In the genomic region with DNA sequence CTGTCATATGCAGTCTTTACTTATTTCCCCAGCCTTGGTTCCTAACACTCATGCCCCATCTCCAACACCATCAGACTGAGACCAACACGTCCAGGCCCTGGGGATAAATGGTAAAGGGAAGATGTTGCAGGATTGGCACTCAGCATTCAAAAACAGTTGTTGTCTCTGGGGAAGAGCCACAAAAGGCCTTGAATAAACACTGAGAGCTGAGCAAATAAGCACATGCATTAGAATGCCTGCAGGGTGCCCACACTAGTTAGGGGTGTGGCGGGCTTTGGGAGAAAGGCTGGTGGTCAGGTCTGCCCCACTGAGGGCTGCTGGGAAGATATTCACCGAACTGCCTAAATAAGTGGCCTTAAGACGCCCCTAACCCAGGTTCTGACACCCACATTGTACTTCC, we compare ENCODE assay signal across 23 cellular contexts.
"Had no signal": no experiment of that assay in that cellular context is flagged by ENCODE, and none has a peak within 500 bp of the region (broad histone marks: within the 10 kb centered on the region; RNA-seq: fewer than 3 reads in every experiment).

No MANE protein-coding gene starts in this region.

- H3K36me3 ChIP-seq: cardiac muscle cell had no signal

- H3K27me3 Mint-ChIP-seq: activated CD4-positive, alpha-beta memory T cell treated with anti-CD3 and anti-CD28 coated beads for 36 hours; activated CD4-positive, alpha-beta T cell treated with anti-CD3 and anti-CD28 coated beads, Interleukin-2, amount 10 ng/mL, durations not matched to agents 7 days and 5 days; activated T-helper 17 cell treated with anti-CD3 and anti-CD28 coated beads, Interleukin-2, amount 50 U/mL, for 72 hours; T-cell had no signal

- H3K4me3 ChIP-seq: cardiac muscle cell, SK-N-MC had no signal

- H3K4me3 Mint-ChIP-seq: activated CD4-positive, alpha-beta memory T cell treated with anti-CD3 and anti-CD28 coated beads for 36 hours; activated CD4-positive, alpha-beta T cell treated with anti-CD3 and anti-CD28 coated beads, Interleukin-2, amount 10 ng/mL, durations not matched to agents 7 days and 5 days; activated T-cell treated with anti-CD3 and anti-CD28 coated beads, Interleukin-2, amount 50 U/mL, for 4 hours; activated T-helper 17 cell treated with anti-CD3 and anti-CD28 coated beads, Interleukin-2, amount 50 U/mL, for 72 hours; brain; T-cell had no signal

- H3K36me3 Mint-ChIP-seq: activated CD4-positive, alpha-beta memory T cell treated with anti-CD3 and anti-CD28 coated beads for 36 hours; brain; T-cell had no signal

- H3K4me1 Mint-ChIP-seq: activated CD4-positive, alpha-beta T cell treated with anti-CD3 and anti-CD28 coated beads, Interleukin-2, amount 10 ng/mL, durations not matched to agents 7 days and 5 days; activated T-helper 17 cell treated with anti-CD3 and anti-CD28 coated beads, Interleukin-2, amount 50 U/mL, for 72 hours; T-cell had no signal

- H3K27ac ChIP-seq: cardiac muscle cell, SK-N-MC had no signal

- H3K27me3 ChIP-seq: cardiac muscle cell had no signal

- H3K27ac Mint-ChIP-seq: activated CD4-positive, alpha-beta memory T cell treated with anti-CD3 and anti-CD28 coated beads for 36 hours; activated CD4-positive, alpha-beta T cell treated with anti-CD3 and anti-CD28 coated beads, Interleukin-2, amount 10 ng/mL, durations not matched to agents 7 days and 5 days; activated T-helper 17 cell treated with anti-CD3 and anti-CD28 coated beads, Interleukin-2, amount 50 U/mL, for 72 hours; brain; T-cell had no signal

- ATAC-seq: activated T-cell treated with anti-CD3 and anti-CD28 coated beads, Interleukin-2, amount 50 U/mL, for 4 hours; activated T-helper 17 cell treated with anti-CD3 and anti-CD28 coated beads, Interleukin-2, amount 50 U/mL, for 72 hours; T-cell had no signal

- H3K9me3 Mint-ChIP-seq: activated CD4-positive, alpha-beta memory T cell treated with anti-CD3 and anti-CD28 coated beads for 36 hours; activated CD4-positive, alpha-beta T cell treated with anti-CD3 and anti-CD28 coated beads, Interleukin-2, amount 10 ng/mL, durations not matched to agents 7 days and 5 days; brain had no signal

- DNase-seq: activated CD4-positive, alpha-beta memory T cell treated with anti-CD3 and anti-CD28 coated beads for 36 hours; activated CD4-positive, alpha-beta T cell treated with anti-CD3 and anti-CD28 coated beads, Interleukin-2, amount 10 ng/mL, durations not matched to agents 7 days and 5 days; activated CD4-positive, CD25-positive, alpha-beta regulatory T cell; activated CD8-positive, alpha-beta memory T cell treated with anti-CD3 and anti-CD28 coated beads for 24 hours; activated gamma-delta T cell treated with Interleukin-2 at 50 U/mL for 16 hours; activated naive CD4-positive, alpha-beta T cell treated with anti-CD3 and anti-CD28 coated beads, Interleukin-2, amount 50 U/mL, for 16 hours; activated T-cell treated with anti-CD3 and anti-CD28 coated beads, Interleukin-2, amount 50 U/mL, for 4 hours; amniotic stem cell; Kasumi-1; KBM-7; NCI-H1048; NCI-H1930; NCI-H446; NCI-H524; NCI-H82; SIG-M5; T-cell; T-helper 2 cell; T1000 had no signal
